ENCODE assay signal across 30 cellular contexts in the genomic region with DNA sequence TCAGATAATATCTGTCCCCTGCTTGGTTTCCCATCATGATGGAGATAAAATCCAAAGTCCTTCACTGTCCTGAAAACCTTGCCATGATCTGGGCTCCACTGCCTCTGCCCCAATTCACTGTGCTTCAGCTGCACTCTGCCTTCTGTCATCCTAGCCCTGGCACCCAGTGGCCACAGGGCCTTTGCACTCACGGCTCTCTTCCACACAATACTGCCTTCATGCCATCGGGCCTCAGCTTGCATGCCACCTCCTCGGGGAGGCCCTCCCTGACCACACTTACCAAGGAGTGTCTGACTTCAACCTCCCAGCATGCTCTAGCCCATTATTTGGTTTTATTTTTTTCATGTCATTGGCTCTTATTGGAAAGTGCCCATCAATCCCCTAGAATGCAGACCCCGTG.
"Had no signal": no experiment of that assay in that cellular context is flagged by ENCODE, and none has a peak within 500 bp of the region (broad histone marks: within the 10 kb centered on the region; RNA-seq: fewer than 3 reads in every experiment).

No MANE protein-coding gene starts in this region.

- H3K4me2 ChIP-seq: neural progenitor cell, smooth muscle cell had no signal

- H3K4me3 Mint-ChIP-seq: immature natural killer cell; mesothelial cell of epicardium; naive B cell; natural killer cell; nephron progenitor cell; neural progenitor cell; stimulated activated effector memory CD8-positive, alpha-beta T cell treated with anti-CD3 and anti-CD28 coated beads, Interleukin-12 subunit alpha, Interleukin-12 subunit beta, amount 100 ng/mL, for 72 hours; stimulated activated naive CD8-positive, alpha-beta T cell treated with anti-CD3 and anti-CD28 coated beads, Interleukin-15, Interleukin-2, amounts not matched to agents 100 ng/mL and 50 ng/mL, for 24 hours; type B pancreatic cell had no signal

- H3K4me3 ChIP-seq: left ventricle myocardium inferior, lung, neural progenitor cell, ovary, right atrium auricular region, right lobe of liver, smooth muscle cell, suprapubic skin, thoracic aorta, tibial artery, uterus had no signal

- H3K27me3 ChIP-seq: neural progenitor cell, neutrophil, ovary, right atrium auricular region, right lobe of liver, suprapubic skin, tibial artery, uterus had no signal

- H3K27me3 Mint-ChIP-seq: progenitor cell of endocrine pancreas; stimulated activated naive CD8-positive, alpha-beta T cell treated with anti-CD3 and anti-CD28 coated beads, Interleukin-15, Interleukin-2, amounts not matched to agents 100 ng/mL and 50 ng/mL, for 24 hours; type B pancreatic cell had no signal

- H3K9ac ChIP-seq: neural progenitor cell had no signal

- H2AFZ ChIP-seq: neural progenitor cell had no signal

- DNase-seq: hippocampal formation; immature natural killer cell; left ventricle myocardium inferior; mesendoderm; naive B cell; natural killer cell; nephron progenitor cell; occipital lobe; ovary; right lobe of liver; stimulated activated CD4-positive, alpha-beta T cell treated with anti-CD3 and anti-CD28 coated beads, Interleukin-12 subunit alpha, Interleukin-12 subunit beta, amount 100 ng/mL, for 4 hours; stimulated activated CD4-positive, alpha-beta T cell treated with anti-CD3 and anti-CD28 coated beads, Interleukin-15, amount 100 ng/mL, for 24 hours; stimulated activated CD4-positive, alpha-beta T cell treated with anti-CD3 and anti-CD28 coated beads, Interleukin-2, amount 100 ng/mL, for 24 hours; stimulated activated CD4-positive, alpha-beta T cell treated with anti-CD3 and anti-CD28 coated beads, Interleukin-4, amount 100 ng/mL, for 24 hours; stimulated activated naive CD4-positive, alpha-beta T cell; tibial artery; uterus had no signal

- H3K27ac Mint-ChIP-seq: immature natural killer cell; mesothelial cell of epicardium; naive B cell; natural killer cell; neural progenitor cell; stimulated activated effector memory CD8-positive, alpha-beta T cell treated with anti-CD3 and anti-CD28 coated beads, Interleukin-12 subunit alpha, Interleukin-12 subunit beta, amount 100 ng/mL, for 72 hours; stimulated activated naive CD8-positive, alpha-beta T cell treated with anti-CD3 and anti-CD28 coated beads, Interleukin-15, Interleukin-2, amounts not matched to agents 100 ng/mL and 50 ng/mL, for 24 hours; type B pancreatic cell had no signal

- H3K9me3 Mint-ChIP-seq: immature natural killer cell; mesothelial cell of epicardium; naive B cell; natural killer cell; nephron progenitor cell; neural progenitor cell; stimulated activated effector memory CD8-positive, alpha-beta T cell treated with anti-CD3 and anti-CD28 coated beads, Interleukin-12 subunit alpha, Interleukin-12 subunit beta, amount 100 ng/mL, for 72 hours; stimulated activated naive CD8-positive, alpha-beta T cell treated with anti-CD3 and anti-CD28 coated beads, Interleukin-15, Interleukin-2, amounts not matched to agents 100 ng/mL and 50 ng/mL, for 24 hours; type B pancreatic cell had no signal

- H3K36me3 ChIP-seq: neural progenitor cell, neutrophil, ovary, right atrium auricular region, right lobe of liver, suprapubic skin, uterus had no signal

- H3K4me1 ChIP-seq: neural progenitor cell, right atrium auricular region, right lobe of liver, tibial artery, uterus had no signal

- ATAC-seq: natural killer cell; right lobe of liver; stimulated activated effector memory CD8-positive, alpha-beta T cell treated with anti-CD3 and anti-CD28 coated beads, Interleukin-12 subunit alpha, Interleukin-12 subunit beta, amount 100 ng/mL, for 72 hours had no signal

- H3K9me3 ChIP-seq: left ventricle myocardium inferior, neutrophil, ovary, right atrium auricular region, right lobe of liver, suprapubic skin, thoracic aorta, tibial artery, uterus had no signal

- H3K36me3 Mint-ChIP-seq: immature natural killer cell; naive B cell; natural killer cell; stimulated activated effector memory CD8-positive, alpha-beta T cell treated with anti-CD3 and anti-CD28 coated beads, Interleukin-12 subunit alpha, Interleukin-12 subunit beta, amount 100 ng/mL, for 72 hours had no signal

- FAIRE-seq: islet of Langerhans had no signal

- H3K4me1 Mint-ChIP-seq: immature natural killer cell; mesothelial cell of epicardium; naive B cell; natural killer cell; stimulated activated effector memory CD8-positive, alpha-beta T cell treated with anti-CD3 and anti-CD28 coated beads, Interleukin-12 subunit alpha, Interleukin-12 subunit beta, amount 100 ng/mL, for 72 hours had no signal

- H3K27ac ChIP-seq: left ventricle myocardium inferior, neural progenitor cell, neutrophil, ovary, right atrium auricular region, right lobe of liver, suprapubic skin, thoracic aorta, tibial artery, uterus had no signal
